In the genomic region with DNA sequence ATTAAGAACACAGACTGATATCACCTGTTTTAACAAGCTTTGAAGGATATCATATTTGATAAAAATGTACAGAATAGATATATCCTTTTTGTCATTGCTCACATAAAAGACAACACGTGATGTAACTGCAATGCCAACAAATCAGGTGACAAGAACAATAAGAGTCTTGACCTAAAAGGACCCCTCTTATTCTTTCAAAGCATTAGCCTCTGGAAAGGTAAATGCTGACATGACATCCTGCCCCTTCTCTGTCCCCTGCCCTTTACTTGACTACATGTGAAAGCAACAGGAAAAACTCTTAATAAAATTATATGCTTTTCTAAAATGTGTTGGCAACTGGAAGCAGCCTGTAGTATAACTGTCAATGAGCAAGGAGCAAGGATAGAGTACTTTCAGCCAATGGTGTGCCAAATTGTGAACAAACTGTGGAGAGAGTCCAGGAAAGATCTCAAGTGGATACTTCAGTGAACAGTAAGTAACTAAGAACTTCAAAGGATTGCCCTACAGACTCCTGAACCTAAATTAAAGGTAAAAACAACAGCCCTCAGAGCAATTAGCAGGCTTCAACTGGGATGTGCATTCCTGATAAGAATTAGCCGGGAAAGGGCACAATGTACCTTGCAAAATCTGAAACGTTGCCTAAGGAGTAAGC, we compare ENCODE assay signal across 26 cellular contexts. TPM values are rescaled to one million over a fixed set of nuclear protein-coding genes. Genes with fewer than 3 reads are reported as not detected.
DNase-seq lines count a peak whose midpoint lies in the region; ATAC-seq, FAIRE-seq and TF ChIP-seq lines count a peak whose summit lies in the region.
"Had no signal": no experiment of that assay in that cellular context is flagged by ENCODE, and none has a peak within 500 bp of the region (broad histone marks: within the 10 kb centered on the region; RNA-seq: fewer than 3 reads in every experiment).

No MANE protein-coding gene starts in this region.

- H2AFZ ChIP-seq in PC-3 (ENCODE audit: low read length), result no peak overlapping the region

- H3K27ac ChIP-seq in PC-3 (ENCODE audit: low read length) (peak overlapping the region; percentile 89), small intestine (ENCODE audit: low read depth in 1 of 2, low read length in 1 of 2) (peak overlapping the region; percentile 48 to 60)
- H3K27ac ChIP-seq: BLaER1, esophagus muscularis mucosa, foreskin keratinocyte, thoracic aorta had no signal

- peak overlapping the region; percentile 65 for H3K4me2 ChIP-seq in PC-3 (ENCODE audit: low read length)

- H3K4me3 ChIP-seq in PC-3 (ENCODE audit: low read length) (peak overlapping the region; percentile 31), small intestine (ENCODE audit: low read depth in 1 of 2, low read length in 2 of 2) (no peak overlapping the region)
- H3K4me3 ChIP-seq: BLaER1, esophagus muscularis mucosa, thoracic aorta, vagina had no signal

- H3K9me3 ChIP-seq in PC-3 (ENCODE audit: low read length) (no peaks in the 10 kb centered on the region), small intestine (ENCODE audit: control insufficient read depth, low read depth) (no peaks in the 10 kb centered on the region)
- H3K9me3 ChIP-seq: BLaER1, esophagus muscularis mucosa, thoracic aorta, vagina had no signal

- POLR2A ChIA-PET in PC-3 (lab: Charles Lee; ENCODE audit: unreplicated experiment), result no interaction called here

- FAIRE-seq in small intestine (lab: Jason Lieb, UNC), result no peak

- CTCF ChIA-PET in PC-3 (lab: Charles Lee), result no interaction called here

- H3K79me2 ChIP-seq in PC-3 (ENCODE audit: low read length), result peaks cover 74% of the 10 kb centered on the region

- peaks cover 83% of the 10 kb centered on the region for H3K4me1 ChIP-seq in PC-3 (ENCODE audit: insufficient read depth, low read length)
- H3K4me1 ChIP-seq in small intestine (ENCODE audit: control insufficient read depth in 2 of 2, insufficient read depth in 1 of 2, low read depth in 1 of 2, low read length in 1 of 2), result peaks cover 8 to 19% of the 10 kb centered on the region in 2 donors

- H3F3A ChIP-seq in PC-3 (ENCODE audit: low read length, unreplicated experiment), result peaks cover 8% of the 10 kb centered on the region

- BruUV-seq in PC-3 (replicated peaks; lab: Mats Ljungman, UMichigan), result no TSS peak

- peak overlapping the region; percentile 59 for H3K9ac ChIP-seq in PC-3 (ENCODE audit: low read length)
- H3K9ac ChIP-seq: BLaER1 had no signal

- DNase-seq in DMS79 treated with DMSO at 0.1 percent for 48 hours (lab: John Stamatoyannopoulos, UW) (peak; percentile 48), PC-3 (no peak), left lobe of liver (ENCODE audit: low spot score) (no peak), small intestine (peak; percentile 40), NCI-H1436 treated with DMSO at 0.1 percent for 48 hours (lab: John Stamatoyannopoulos, UW) (no peak), amniotic stem cell (lab: John Stamatoyannopoulos, UW) (no peak)
- DNase-seq: activated CD4-positive, alpha-beta memory T cell treated with anti-CD3 and anti-CD28 coated beads for 36 hours; activated CD4-positive, alpha-beta T cell treated with anti-CD3 and anti-CD28 coated beads for 1 hour; activated CD8-positive, alpha-beta memory T cell treated with anti-CD3 and anti-CD28 coated beads, Interleukin-2, amount 50 U/mL, for 4 hours; activated naive CD4-positive, alpha-beta T cell; dermis blood vessel endothelial cell; endodermal cell; foreskin keratinocyte; head of caudate nucleus; NCI-H1048; NCI-H187 treated with DMSO at 0.1 percent for 48 hours; NCI-H524 treated with DMSO at 0.1 percent for 48 hours; OCI-M1; SHP77; stimulated activated CD4-positive, alpha-beta T cell treated with anti-CD3 and anti-CD28 coated beads, Interleukin-1b, Interleukin-23, amount 100 ng/mL, for 48 hours had no signal

- H4K20me1 ChIP-seq in PC-3 (ENCODE audit: low read length), result 0 out of 2 replicates have a peak, but pooled peaks cover 3% of the 10 kb centered on the region
- H4K20me1 ChIP-seq: BLaER1 had no signal

- no peaks in the 10 kb centered on the region for H3K27me3 ChIP-seq in PC-3 (ENCODE audit: low read length)
- H3K27me3 ChIP-seq in small intestine (ENCODE audit: control insufficient read depth in 2 of 2, insufficient read depth in 2 of 2, low read length in 2 of 2), result no peaks in the 10 kb centered on the region
- H3K27me3 ChIP-seq: BLaER1, esophagus muscularis mucosa, foreskin keratinocyte, vagina had no signal

- TF ChIP-seq CTCF in PC-3 (conservative IDR thresholded peaks at IDR 0.05; ENCODE audit: low read depth, low read length), result no peak

- 9 to 50% (median 26%) methylated on average over 3 of the region's 3 CpGs for WGBS in small intestine, 3 donors

- intact Hi-C loops in PC-3 (cut with micrococcal nuclease), result no loop called here

- no peaks in the 10 kb centered on the region for H3K36me3 ChIP-seq in PC-3 (ENCODE audit: low read depth, low read length)
- no peaks in the 10 kb centered on the region for H3K36me3 ChIP-seq in small intestine (ENCODE audit: control insufficient read depth in 2 of 2, insufficient read depth in 2 of 2, low read length in 2 of 2)
- H3K36me3 ChIP-seq: BLaER1, esophagus muscularis mucosa, thoracic aorta, vagina had no signal

- ATAC-seq in PC-3 (no peak), left lobe of liver (peak; percentile 3), GM21825 (IDR thresholded peaks at IDR 0.05; ENCODE audit: unreplicated experiment) (no peak)
- ATAC-seq: foreskin keratinocyte had no signal

- no peaks in the 10 kb centered on the region for H3K9me2 ChIP-seq in PC-3 (replicated peaks; ENCODE audit: low read length)

RNA-seq across cellular contexts. Expression of a gene that starts 16.3 kb away (rescaled TPM):
- 53.8 and 64.7 TPM in 2 replicates for total RNA-seq in PC-3 (2014; rRNA removed)
- 38.2 TPM for total RNA-seq in left lobe of liver
- polyA plus RNA-seq in small intestine, result 10 to 100 TPM; 15.9 to 25.1 (median 16.1) TPM
- total RNA-seq: G401 had no signal

Comparison
In these comparisons a context has a peak if more than half of its experiments do, and no peak if none do; other contexts are left out.
1. DNase-seq: peak in DMS79 treated with DMSO at 0.1 percent for 48 hours (single experiment) and small intestine (single experiment); none in PC-3 (single experiment), left lobe of liver (single experiment), NCI-H1436 treated with DMSO at 0.1 percent for 48 hours (single experiment) and amniotic stem cell (single experiment).